In the genomic region with DNA sequence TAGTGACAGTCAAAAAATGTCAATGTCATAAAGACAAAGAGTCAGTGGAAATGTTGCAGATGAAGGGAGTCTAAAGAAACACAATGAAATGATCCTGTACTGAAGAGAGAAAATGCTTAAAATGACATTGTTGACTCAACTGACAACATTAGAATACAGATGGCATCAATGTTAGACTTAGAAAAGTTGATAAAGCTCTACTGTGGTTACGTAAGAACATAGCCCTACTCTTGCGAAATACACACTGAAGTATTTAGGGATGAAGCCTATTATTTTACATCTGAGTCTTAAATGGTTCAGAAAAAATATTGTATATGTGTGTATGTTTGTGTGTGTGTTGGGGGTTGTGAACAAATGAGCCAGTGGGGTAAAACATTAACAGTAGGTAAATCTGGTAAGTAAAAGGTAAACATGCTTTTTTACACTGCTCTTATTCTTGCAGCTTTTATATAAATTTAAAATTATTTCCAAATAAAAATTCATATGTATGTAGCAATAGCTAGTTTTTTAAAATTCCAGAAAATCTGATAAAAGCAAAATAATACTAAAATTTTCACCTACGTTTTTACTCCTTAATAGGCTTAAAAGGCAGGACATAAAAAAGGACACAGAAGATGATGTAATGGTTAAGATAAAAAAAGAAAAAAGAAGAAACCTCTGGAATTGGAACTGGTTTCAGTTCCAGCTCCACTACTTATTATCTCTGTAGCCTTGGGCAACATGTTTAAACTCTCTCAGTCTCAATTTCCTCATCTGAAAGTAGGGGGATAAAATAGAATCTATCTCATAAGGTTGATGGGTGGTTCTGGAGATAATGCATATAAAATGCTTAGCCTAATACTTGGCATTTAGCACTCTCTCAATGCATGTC, we compare ENCODE assay signal across 11 cellular contexts. TPM values are rescaled to one million over a fixed set of nuclear protein-coding genes. Genes with fewer than 3 reads are reported as not detected.
DNase-seq lines count a peak whose midpoint lies in the region; ATAC-seq and TF ChIP-seq lines count a peak whose summit lies in the region.
"Had no signal": no experiment of that assay in that cellular context is flagged by ENCODE, and none has a peak within 500 bp of the region (broad histone marks: within the 10 kb centered on the region; RNA-seq: fewer than 3 reads in every experiment).

No MANE protein-coding gene starts in this region.

- H4K20me1 ChIP-seq in Karpas-422 (ENCODE audit: insufficient read depth, low read depth, low read length): no peaks in the 10 kb centered on the region

- no peak overlapping the region for H3K27ac ChIP-seq in Karpas-422 (ENCODE audit: low read length)

- H3K9me3 ChIP-seq in Karpas-422 (ENCODE audit: low read length): no peaks in the 10 kb centered on the region

- no peaks in the 10 kb centered on the region for H3K4me1 ChIP-seq in Karpas-422 (ENCODE audit: low read length)

- peak; percentile 81 for DNase-seq in DMS53 (lab: John Stamatoyannopoulos, UW)
- DNase-seq in NCI-H2171 treated with DMSO at 0.1 percent for 48 hours (lab: John Stamatoyannopoulos, UW): peak; percentile 62
- DNase-seq in choroid plexus epithelial cell (ENCODE audit: low read depth): peak; percentile 68
- DNase-seq in medulla oblongata (ENCODE audit: extremely low spot score): peak; percentile 64
- DNase-seq in activated CD4-positive, alpha-beta T cell treated with anti-CD3 and anti-CD28 coated beads, Interleukin-2, amount 50 U/mL, for 4 hours: no peak
- DNase-seq in AG20443 (ENCODE audit: low spot score): no peak
- DNase-seq in Karpas-422: no peak
- DNase-seq: activated CD4-positive, alpha-beta T cell treated with anti-CD3 and anti-CD28 coated beads for 48 hours; MM.1S; RPMI8226 had no signal

- no peaks in the 10 kb centered on the region for H3K27me3 ChIP-seq in Karpas-422 (ENCODE audit: low read length)

- H2AFZ ChIP-seq in Karpas-422 (ENCODE audit: low read length): no peak overlapping the region

- no peak overlapping the region for H3K9ac ChIP-seq in Karpas-422 (ENCODE audit: low read length)

- no peaks in the 10 kb centered on the region for H3K79me2 ChIP-seq in Karpas-422 (ENCODE audit: low read length)

- ATAC-seq in GM18867 (IDR thresholded peaks at IDR 0.05; ENCODE audit: unreplicated experiment): no peak

- TF ChIP-seq CTCF in choroid plexus epithelial cell (conservative IDR thresholded peaks at IDR 0.05; ENCODE audit: low read depth, low read length): no peak

- H3K4me2 ChIP-seq in Karpas-422 (ENCODE audit: low read depth, low read length, poor library complexity, severe bottlenecking): no peak overlapping the region

- H3K36me3 ChIP-seq in Karpas-422 (ENCODE audit: insufficient read depth, low read length): no peaks in the 10 kb centered on the region

- no peaks in the 10 kb centered on the region for H3K9me2 ChIP-seq in Karpas-422 (replicated peaks; ENCODE audit: insufficient read depth, low read length)

- no peak overlapping the region for H3K4me3 ChIP-seq in choroid plexus epithelial cell (ENCODE audit: low read depth, low read length)
- no peak overlapping the region for H3K4me3 ChIP-seq in Karpas-422 (ENCODE audit: low read length)

RNA-seq across cellular contexts. Expression of a gene that starts 44.2 kb away (rescaled TPM):
- total RNA-seq in Karpas-422 (2014; rRNA removed; shearing (Covaris generic); ENCODE audit: low replicate concordance): 1.2 and 2.2 TPM in 2 replicates

Comparison
In these comparisons a context has a peak if more than half of its experiments do, and no peak if none do; other contexts are left out.
1. DNase-seq: peak in DMS53 (single experiment), NCI-H2171 treated with DMSO at 0.1 percent for 48 hours (single experiment), choroid plexus epithelial cell (single experiment) and medulla oblongata (single experiment); none in activated CD4-positive, alpha-beta T cell treated with anti-CD3 and anti-CD28 coated beads, Interleukin-2, amount 50 U/mL, for 4 hours (0 of 2), AG20443 (single experiment) and Karpas-422 (single experiment).